Comparison of ENCODE assay signal across 13 cellular contexts in genomic region chr2:207226243-207226642, GRCh38.
A peak's percentile ranks its signal among the peaks of the same experiment; 100 is the strongest.
DNase-seq lines count a peak whose midpoint lies in the region; ATAC-seq and TF ChIP-seq lines count a peak whose summit lies in the region.
"Had no signal": no experiment of that assay in that cellular context is flagged by ENCODE, and none has a peak within 500 bp of the region (broad histone marks: within the 10 kb centered on the region; RNA-seq: fewer than 3 reads in every experiment).

No MANE protein-coding gene starts in this region.

- H3K4me2 ChIP-seq in OCI-LY7 (ENCODE audit: low read length) = no peak overlapping the region

- H3K9me2 ChIP-seq in OCI-LY7 (ENCODE audit: insufficient read depth, low read length) = no peaks in the 10 kb centered on the region

- no peak overlapping the region for H3K27ac Mint-ChIP-seq in activated T-cell treated with anti-CD3 and anti-CD28 coated beads, Interleukin-2, amount 50 U/mL, for 72 hours
- H3K27ac Mint-ChIP-seq in activated T-cell treated with anti-CD3 and anti-CD28 coated beads, Interleukin-2, amount 50 U/mL, for 24 hours = no peak overlapping the region
- peak overlapping the region; percentile 89 for H3K27ac Mint-ChIP-seq in glutamatergic neuron (ENCODE audit: unreplicated experiment)
- peak overlapping the region; percentile 57 for H3K27ac Mint-ChIP-seq in stimulated activated naive B cell treated with anti-CD40 and anti-IgM and Interleukin-4, amounts not matched to agents 10 μg/mL and 1 μg/mL and 100 μg/mL, for 72 hours
- H3K27ac Mint-ChIP-seq: CD8-positive, alpha-beta memory T cell had no signal

- peak overlapping the region; percentile 6 to 9 for H3K4me3 Mint-ChIP-seq in activated T-cell treated with anti-CD3 and anti-CD28 coated beads, Interleukin-2, amount 50 U/mL, for 72 hours
- no peak overlapping the region for H3K4me3 Mint-ChIP-seq in activated T-cell treated with anti-CD3 and anti-CD28 coated beads, Interleukin-2, amount 50 U/mL, for 24 hours
- H3K4me3 Mint-ChIP-seq in glutamatergic neuron (ENCODE audit: unreplicated experiment) = peak overlapping the region; percentile 23
- no peak overlapping the region for H3K4me3 Mint-ChIP-seq in stimulated activated naive B cell treated with anti-CD40 and anti-IgM and Interleukin-4, amounts not matched to agents 10 μg/mL and 1 μg/mL and 100 μg/mL, for 72 hours
- H3K4me3 Mint-ChIP-seq: CD8-positive, alpha-beta memory T cell had no signal

- POLR2A ChIA-PET in OCI-LY7 (lab: Charles Lee) = interaction anchor here (0.8 kb wide), 1 partner anchor 9 kb away, joined by 4 read pairs; no protein-coding TSS in a partner anchor

- H2AFZ ChIP-seq in OCI-LY7 (ENCODE audit: low read length) = no peak overlapping the region

- H3K36me3 Mint-ChIP-seq in activated T-cell treated with anti-CD3 and anti-CD28 coated beads, Interleukin-2, amount 50 U/mL, for 72 hours (ENCODE audit: insufficient read depth in 2 of 2) = peaks cover 0 to 2% of the 10 kb centered on the region in 2 donors
- no peaks in the 10 kb centered on the region for H3K36me3 Mint-ChIP-seq in activated T-cell treated with anti-CD3 and anti-CD28 coated beads, Interleukin-2, amount 50 U/mL, for 24 hours (ENCODE audit: low read depth)
- no peaks in the 10 kb centered on the region for H3K36me3 Mint-ChIP-seq in glutamatergic neuron (ENCODE audit: unreplicated experiment)
- peaks cover 5 to 18% of the 10 kb centered on the region in 2 donors for H3K36me3 Mint-ChIP-seq in stimulated activated naive B cell treated with anti-CD40 and anti-IgM and Interleukin-4, amounts not matched to agents 10 μg/mL and 1 μg/mL and 100 μg/mL, for 72 hours
- H3K36me3 Mint-ChIP-seq: CD8-positive, alpha-beta memory T cell had no signal

- H3K4me1 ChIP-seq in OCI-LY7 (ENCODE audit: insufficient read depth, low read length, poor library complexity, severe bottlenecking) = no peaks in the 10 kb centered on the region

- TF ChIP-seq CTCF in glutamatergic neuron (IDR thresholded peaks at IDR 0.05; ENCODE audit: partially characterized antibody, unreplicated experiment) (no peak), OCI-LY7 (conservative IDR thresholded peaks at IDR 0.05; ENCODE audit: low read length) (no peak)

- H3K27me3 Mint-ChIP-seq in activated T-cell treated with anti-CD3 and anti-CD28 coated beads, Interleukin-2, amount 50 U/mL, for 72 hours (ENCODE audit: low read depth) = peaks cover 4% of the 10 kb centered on the region
- H3K27me3 Mint-ChIP-seq in activated T-cell treated with anti-CD3 and anti-CD28 coated beads, Interleukin-2, amount 50 U/mL, for 24 hours = peaks cover 4% of the 10 kb centered on the region
- H3K27me3 Mint-ChIP-seq in glutamatergic neuron (ENCODE audit: unreplicated experiment) = peaks cover 4% of the 10 kb centered on the region
- no peaks in the 10 kb centered on the region for H3K27me3 Mint-ChIP-seq in stimulated activated naive B cell treated with anti-CD40 and anti-IgM and Interleukin-4, amounts not matched to agents 10 μg/mL and 1 μg/mL and 100 μg/mL, for 72 hours

- intact Hi-C loops in OCI-LY7 (cut with micrococcal nuclease; ENCODE audit: unreplicated experiment) = no loop called here

- no peak overlapping the region for H3K4me3 ChIP-seq in OCI-LY7 (ENCODE audit: low read depth, low read length, poor library complexity, severe bottlenecking)

- no peaks in the 10 kb centered on the region for H4K20me1 ChIP-seq in OCI-LY7 (ENCODE audit: insufficient read depth, low read length)

- H3K36me3 ChIP-seq in OCI-LY7 (ENCODE audit: insufficient read depth, low read length) = no peaks in the 10 kb centered on the region

- BruUV-seq in OCI-LY7 (replicated peaks; lab: Mats Ljungman, UMichigan) = no TSS peak

- H3K79me2 ChIP-seq in OCI-LY7 (ENCODE audit: insufficient read depth, low read depth, low read length) = no peaks in the 10 kb centered on the region

- ATAC-seq in activated T-cell treated with anti-CD3 and anti-CD28 coated beads, Interleukin-2, amount 50 U/mL, for 72 hours (replicated peaks in 1 of 2) = no peak
- ATAC-seq in stimulated activated naive B cell treated with anti-CD40 and anti-IgM and Interleukin-4, amounts not matched to agents 10 μg/mL and 1 μg/mL and 100 μg/mL, for 72 hours (replicated peaks) = no peak
- no peak for ATAC-seq in GM19395 (IDR thresholded peaks at IDR 0.05; ENCODE audit: unreplicated experiment)

- CTCF ChIA-PET in OCI-LY7 (lab: Charles Lee; ENCODE audit: unreplicated experiment) = no interaction called here

- H3K27ac ChIP-seq in OCI-LY7 (ENCODE audit: low read depth, low read length, poor library complexity, severe bottlenecking) = no peak overlapping the region

- peaks cover 0 to 1% of the 10 kb centered on the region in 2 donors for H3K9me3 Mint-ChIP-seq in activated T-cell treated with anti-CD3 and anti-CD28 coated beads, Interleukin-2, amount 50 U/mL, for 72 hours
- no peaks in the 10 kb centered on the region for H3K9me3 Mint-ChIP-seq in activated T-cell treated with anti-CD3 and anti-CD28 coated beads, Interleukin-2, amount 50 U/mL, for 24 hours
- peaks cover 18% of the 10 kb centered on the region for H3K9me3 Mint-ChIP-seq in glutamatergic neuron (ENCODE audit: unreplicated experiment)
- peaks cover 0 to 2% of the 10 kb centered on the region in 2 donors for H3K9me3 Mint-ChIP-seq in stimulated activated naive B cell treated with anti-CD40 and anti-IgM and Interleukin-4, amounts not matched to agents 10 μg/mL and 1 μg/mL and 100 μg/mL, for 72 hours

- H3K4me1 Mint-ChIP-seq in activated T-cell treated with anti-CD3 and anti-CD28 coated beads, Interleukin-2, amount 50 U/mL, for 72 hours (ENCODE audit: low read depth) = peaks cover 68% of the 10 kb centered on the region
- H3K4me1 Mint-ChIP-seq in activated T-cell treated with anti-CD3 and anti-CD28 coated beads, Interleukin-2, amount 50 U/mL, for 24 hours (ENCODE audit: low read depth) = peaks cover 64% of the 10 kb centered on the region
- H3K4me1 Mint-ChIP-seq in glutamatergic neuron (ENCODE audit: low read depth, unreplicated experiment) = peaks cover 79% of the 10 kb centered on the region
- H3K4me1 Mint-ChIP-seq in stimulated activated naive B cell treated with anti-CD40 and anti-IgM and Interleukin-4, amounts not matched to agents 10 μg/mL and 1 μg/mL and 100 μg/mL, for 72 hours = peaks cover 51 to 60% of the 10 kb centered on the region in 2 donors

- H3K9me3 ChIP-seq in OCI-LY7 (ENCODE audit: low read length) = no peaks in the 10 kb centered on the region

- no peak for DNase-seq in activated T-cell treated with anti-CD3 and anti-CD28 coated beads, Interleukin-2, amount 50 U/mL, for 72 hours
- DNase-seq in activated T-cell treated with anti-CD3 and anti-CD28 coated beads, Interleukin-2, amount 50 U/mL, for 24 hours = no peak
- peak; percentile 5 for DNase-seq in SW480 (ENCODE audit: low spot score)
- no peak for DNase-seq in glutamatergic neuron
- DNase-seq in stimulated activated naive B cell treated with anti-CD40 and anti-IgM and Interleukin-4, amounts not matched to agents 10 μg/mL and 1 μg/mL and 100 μg/mL, for 72 hours = no peak
- no peak for DNase-seq in OCI-LY7 (ENCODE audit: low spot score)
- DNase-seq in stimulated activated CD4-positive, alpha-beta T cell treated with anti-CD3 and anti-CD28 coated beads, Interleukin-4, amount 100 ng/mL, for 1 hour = no peak
- DNase-seq: activated CD4-positive, alpha-beta T cell treated with anti-CD3 and anti-CD28 coated beads, Interleukin-2, amount 50 U/mL, for 48 hours; CD8-positive, alpha-beta memory T cell; effector CD4-positive, alpha-beta T cell; NCI-H526 treated with DMSO at 0.1 percent for 48 hours; stimulated activated CD8-positive, alpha-beta memory T cell treated with anti-CD3 and anti-CD28 coated beads, Interleukin-4, amount 100 ng/mL, for 48 hours had no signal

Comparison
In these comparisons a context has a peak if more than half of its experiments do, and no peak if none do; other contexts are left out.
1. H3K4me3 Mint-ChIP-seq: peak in activated T-cell treated with anti-CD3 and anti-CD28 coated beads, Interleukin-2, amount 50 U/mL, for 72 hours (2 of 2) and glutamatergic neuron (single experiment); none in activated T-cell treated with anti-CD3 and anti-CD28 coated beads, Interleukin-2, amount 50 U/mL, for 24 hours (single experiment) and stimulated activated naive B cell treated with anti-CD40 and anti-IgM and Interleukin-4, amounts not matched to agents 10 μg/mL and 1 μg/mL and 100 μg/mL, for 72 hours (0 of 2).
2. H3K27ac Mint-ChIP-seq: peak in glutamatergic neuron (single experiment) and stimulated activated naive B cell treated with anti-CD40 and anti-IgM and Interleukin-4, amounts not matched to agents 10 μg/mL and 1 μg/mL and 100 μg/mL, for 72 hours (single experiment); none in activated T-cell treated with anti-CD3 and anti-CD28 coated beads, Interleukin-2, amount 50 U/mL, for 72 hours (single experiment) and activated T-cell treated with anti-CD3 and anti-CD28 coated beads, Interleukin-2, amount 50 U/mL, for 24 hours (single experiment).